Comparison of ENCODE assay signal across 22 cellular contexts in genomic region chr22:22750335-22751042, GRCh38.
DNase-seq lines count a peak whose midpoint lies in the region; ATAC-seq, FAIRE-seq and TF ChIP-seq lines count a peak whose summit lies in the region.
"Had no signal": no experiment of that assay in that cellular context is flagged by ENCODE, and none has a peak within 500 bp of the region (broad histone marks: within the 10 kb centered on the region; RNA-seq: fewer than 3 reads in every experiment).

No MANE protein-coding gene starts in this region.

- ATAC-seq in IMR-90 (ENCODE audit: low read depth), result no peak
- ATAC-seq: A549, GM12878 had no signal

- H3K4me3 Mint-ChIP-seq in activated naive CD4-positive, alpha-beta T cell treated with anti-CD3 and anti-CD28 coated beads, Interleukin-2, amount 10 ng/mL, durations not matched to agents 7 days and 5 days, result no peak overlapping the region
- no peak overlapping the region for H3K4me3 Mint-ChIP-seq in progenitor cell of endocrine pancreas (ENCODE audit: low read depth)
- H3K4me3 Mint-ChIP-seq in activated CD4-positive, alpha-beta T cell treated with anti-CD3 and anti-CD28 coated beads, Interleukin-2, amount 10 ng/mL, durations not matched to agents 24 days and 14 days, result no peak overlapping the region
- H3K4me3 Mint-ChIP-seq: CD4-positive, CD25-positive, alpha-beta regulatory T cell had no signal

- no peak for TF ChIP-seq CTCF in IMR-90 (conservative IDR thresholded peaks at IDR 0.05; ENCODE audit: low read depth, low read length)
- TF ChIP-seq CTCF in kidney (IDR thresholded peaks at IDR 0.05; ENCODE audit: borderline replicate concordance, extremely low read depth, insufficient read depth), result no peak
- no peak for TF ChIP-seq CTCF in progenitor cell of endocrine pancreas (IDR thresholded peaks at IDR 0.05; ENCODE audit: unreplicated experiment)

- H2BK5ac ChIP-seq in IMR-90 (ENCODE audit: low read depth, low read length, poor library complexity, severe bottlenecking), result no peak overlapping the region

- BruUV-seq in IMR-90 (replicated peaks; lab: Mats Ljungman, UMichigan), result no TSS peak

- H3K27me3 Mint-ChIP-seq in activated naive CD4-positive, alpha-beta T cell treated with anti-CD3 and anti-CD28 coated beads, Interleukin-2, amount 10 ng/mL, durations not matched to agents 7 days and 5 days, result peaks cover 32% of the 10 kb centered on the region
- peaks cover 19% of the 10 kb centered on the region for H3K27me3 Mint-ChIP-seq in progenitor cell of endocrine pancreas
- H3K27me3 Mint-ChIP-seq in activated CD4-positive, alpha-beta T cell treated with anti-CD3 and anti-CD28 coated beads, Interleukin-2, amount 10 ng/mL, durations not matched to agents 24 days and 14 days, result no peaks in the 10 kb centered on the region

- H2AFZ ChIP-seq in IMR-90 (replicated peaks; ENCODE audit: low read length, poor library complexity), result no peak overlapping the region

- H3K27ac ChIP-seq in IMR-90 (ENCODE audit: insufficient read depth, low read length) (no peak overlapping the region), kidney (ENCODE audit: low read depth in 2 of 2, low read length in 2 of 2) (no peak overlapping the region)
- H3K27ac ChIP-seq: A549 had no signal

- no peak for TF ChIP-seq POLR2A in IMR-90 (IDR thresholded peaks at IDR 0.05; ENCODE audit: low read depth, low read length)

- no peak for FAIRE-seq in kidney (lab: Jason Lieb, UNC)
- FAIRE-seq: A549, GM12878, H54, RCC 7860 had no signal

- POLR2A ChIA-PET in IMR-90 (lab: Charles Lee; ENCODE audit: unreplicated experiment), result no interaction called here

- no peak overlapping the region for H2BK120ac ChIP-seq in IMR-90 (ENCODE audit: low read depth, low read length)

- H3K23ac ChIP-seq in IMR-90 (ENCODE audit: low read depth, low read length), result no peak overlapping the region

- TF ChIP-seq RAD21 in IMR-90 (IDR thresholded peaks at IDR 0.05; ENCODE audit: low read length), result no peak

- no peak for DNase-seq in activated naive CD4-positive, alpha-beta T cell treated with anti-CD3 and anti-CD28 coated beads, Interleukin-2, amount 10 ng/mL, durations not matched to agents 7 days and 5 days
- DNase-seq in activated naive CD4-positive, alpha-beta T cell treated with Interleukin-2 at 50 U/mL for 16 hours, result no peak
- DNase-seq in IMR-90 (no peak), kidney (peak; percentile 46), progenitor cell of endocrine pancreas (ENCODE audit: low spot score, unreplicated experiment) (no peak), iPS-NIHi11 (ENCODE audit: low spot score) (no peak)
- DNase-seq in activated CD4-positive, alpha-beta T cell treated with anti-CD3 and anti-CD28 coated beads, Interleukin-2, amount 10 ng/mL, durations not matched to agents 24 days and 14 days, result no peak
- no peak for DNase-seq in effector CD8-positive, alpha-beta T cell (lab: John Stamatoyannopoulos, UW)
- DNase-seq: BE2C; CD4-positive, CD25-positive, alpha-beta regulatory T cell; COR-L47; DND-41; MG63; NCI-H1417; NCI-H1694 treated with DMSO at 0.1 percent for 48 hours; NCI-H446 treated with DMSO at 0.1 percent for 48 hours; NCI-H526 treated with DMSO at 0.1 percent for 48 hours; OCI-M1 had no signal

- no peak overlapping the region for H4K5ac ChIP-seq in IMR-90 (ENCODE audit: low read depth, low read length)

- no peaks in the 10 kb centered on the region; the same call in 1 of the 2 replicates for H3K9me1 ChIP-seq in IMR-90 (ENCODE audit: insufficient read depth, low read length)

- intact Hi-C loops in IMR-90 (cut with micrococcal nuclease) (no loop called here), kidney (cut with DNase I) (no loop called here)
- intact Hi-C loops in activated CD4-positive, alpha-beta T cell treated with anti-CD3 and anti-CD28 coated beads, Interleukin-2, amount 10 ng/mL, durations not matched to agents 24 days and 14 days (cut with micrococcal nuclease), result no loop called here

- H3K27me3 ChIP-seq in IMR-90 (ENCODE audit: control insufficient read depth, insufficient read depth, low read length), result peaks cover 3% of the 10 kb centered on the region; the same call in 1 of the 2 replicates
- H3K27me3 ChIP-seq: BE2C, MG63 had no signal

- H3K4me1 ChIP-seq in IMR-90 (ENCODE audit: control insufficient read depth, insufficient read depth, low read length), result no peaks in the 10 kb centered on the region
- H3K4me1 ChIP-seq in kidney (ENCODE audit: control insufficient read depth in 1 of 2, insufficient read depth in 1 of 2, low read depth in 1 of 2, low read length in 2 of 2), result no peaks in the 10 kb centered on the region
- H3K4me1 ChIP-seq: BE2C had no signal

- no peak overlapping the region for H3K4ac ChIP-seq in IMR-90 (ENCODE audit: low read depth, low read length)

- H4K8ac ChIP-seq in IMR-90 (ENCODE audit: low read depth in 2 of 2, low read length in 2 of 2), result no peak overlapping the region

- peaks cover 7% of the 10 kb centered on the region for H3K4me1 Mint-ChIP-seq in activated naive CD4-positive, alpha-beta T cell treated with anti-CD3 and anti-CD28 coated beads, Interleukin-2, amount 10 ng/mL, durations not matched to agents 7 days and 5 days
- no peaks in the 10 kb centered on the region for H3K4me1 Mint-ChIP-seq in progenitor cell of endocrine pancreas (ENCODE audit: low read depth)
- peaks cover 4% of the 10 kb centered on the region for H3K4me1 Mint-ChIP-seq in activated CD4-positive, alpha-beta T cell treated with anti-CD3 and anti-CD28 coated beads, Interleukin-2, amount 10 ng/mL, durations not matched to agents 24 days and 14 days

- H3K9me3 ChIP-seq in IMR-90 (ENCODE audit: control insufficient read depth, insufficient read depth, low read length), result no peaks in the 10 kb centered on the region
- H3K9me3 ChIP-seq in kidney (ENCODE audit: control insufficient read depth in 1 of 2, low read length in 2 of 2), result no peaks in the 10 kb centered on the region
- H3K9me3 ChIP-seq: A549, BE2C, MG63 had no signal

- no peak overlapping the region for H3K14ac ChIP-seq in IMR-90 (replicated peaks; ENCODE audit: low read depth, low read length)

- H3K56ac ChIP-seq in IMR-90 (ENCODE audit: extremely low read depth, insufficient read depth, low read length), result no peak overlapping the region

- no peaks in the 10 kb centered on the region for H3K9me3 Mint-ChIP-seq in activated naive CD4-positive, alpha-beta T cell treated with anti-CD3 and anti-CD28 coated beads, Interleukin-2, amount 10 ng/mL, durations not matched to agents 7 days and 5 days
- no peaks in the 10 kb centered on the region for H3K9me3 Mint-ChIP-seq in progenitor cell of endocrine pancreas (ENCODE audit: low read depth)
- H3K9me3 Mint-ChIP-seq in activated CD4-positive, alpha-beta T cell treated with anti-CD3 and anti-CD28 coated beads, Interleukin-2, amount 10 ng/mL, durations not matched to agents 24 days and 14 days, result no peaks in the 10 kb centered on the region
- H3K9me3 Mint-ChIP-seq: CD4-positive, CD25-positive, alpha-beta regulatory T cell had no signal

- CTCF ChIA-PET in activated naive CD4-positive, alpha-beta T cell treated with anti-CD3 and anti-CD28 coated beads, Interleukin-2, amount 10 ng/mL, durations not matched to agents 7 days and 5 days (lab: Charles Lee), result interaction anchor here (0.7 to 5.1 kb wide), 7 partner anchors 19 to 134 kb away, joined by 3 to 61 read pairs (median 3); no protein-coding TSS in a partner anchor
- CTCF ChIA-PET in IMR-90 (lab: Yijun Ruan, JAX), result interaction anchor here (0.6 to 1.0 kb wide), 2 partner anchors 84 to 109 kb away, joined by 3 to 4 read pairs; no protein-coding TSS in a partner anchor

- no peak overlapping the region for H2AK5ac ChIP-seq in IMR-90 (ENCODE audit: low read depth, low read length)

- no peak overlapping the region for H3K4me3 ChIP-seq in IMR-90 (ENCODE audit: insufficient read depth, low read depth, low read length)
- H3K4me3 ChIP-seq in kidney (ENCODE audit: low read length in 2 of 2), result no peak overlapping the region
- H3K4me3 ChIP-seq: A549, GM12878, MG63 had no signal

- H4K20me1 ChIP-seq in IMR-90 (ENCODE audit: insufficient read depth, low read length), result no peaks in the 10 kb centered on the region

- 60% methylated on average over 1 of the region's 6 CpGs; no CpG with 5 or more reads in 1 of the 2 experiments for WGBS in IMR-90 (ENCODE audit: extremely low coverage in 2 of 2, insufficient read length in 1 of 2), 2 experiments

- peak overlapping the region; percentile 73 for H3K27ac Mint-ChIP-seq in activated naive CD4-positive, alpha-beta T cell treated with anti-CD3 and anti-CD28 coated beads, Interleukin-2, amount 10 ng/mL, durations not matched to agents 7 days and 5 days
- peak overlapping the region; percentile 63 for H3K27ac Mint-ChIP-seq in progenitor cell of endocrine pancreas
- H3K27ac Mint-ChIP-seq in activated CD4-positive, alpha-beta T cell treated with anti-CD3 and anti-CD28 coated beads, Interleukin-2, amount 10 ng/mL, durations not matched to agents 24 days and 14 days, result no peak overlapping the region

- H2BK15ac ChIP-seq in IMR-90 (ENCODE audit: low read depth, low read length), result no peak overlapping the region

- H2BK20ac ChIP-seq in IMR-90 (ENCODE audit: low read depth, low read length), result no peak overlapping the region

- H2AK9ac ChIP-seq in IMR-90 (replicated peaks; ENCODE audit: low read depth, low read length, poor library complexity), result peak overlapping the region; percentile 65

- H3K9ac ChIP-seq in IMR-90 (ENCODE audit: low read depth, low read length) (no peak overlapping the region), kidney (ENCODE audit: low read length in 2 of 2) (no peak overlapping the region)

- no peaks in the 10 kb centered on the region for H3K36me3 ChIP-seq in IMR-90 (ENCODE audit: control insufficient read depth, insufficient read depth, low read length)
- H3K36me3 ChIP-seq in kidney (ENCODE audit: control insufficient read depth in 1 of 2, insufficient read depth in 2 of 2, low read length in 2 of 2), result no peaks in the 10 kb centered on the region
- H3K36me3 ChIP-seq: BE2C, MG63 had no signal

- H4K91ac ChIP-seq in IMR-90 (ENCODE audit: insufficient read depth, low read depth, low read length), result no peak overlapping the region

- no peak overlapping the region for H3K4me2 ChIP-seq in IMR-90 (ENCODE audit: low read depth, low read length)
- H3K4me2 ChIP-seq: A549 had no signal

- no peak overlapping the region for H3K18ac ChIP-seq in IMR-90 (ENCODE audit: low read depth, low read length)

- in situ Hi-C loops in IMR-90 (cut with MboI; ENCODE audit: low sequenced_read_pairs), result no loop called here

- H3K36me3 Mint-ChIP-seq in activated naive CD4-positive, alpha-beta T cell treated with anti-CD3 and anti-CD28 coated beads, Interleukin-2, amount 10 ng/mL, durations not matched to agents 7 days and 5 days, result no peaks in the 10 kb centered on the region
- no peaks in the 10 kb centered on the region for H3K36me3 Mint-ChIP-seq in progenitor cell of endocrine pancreas (ENCODE audit: insufficient read depth)
- no peaks in the 10 kb centered on the region for H3K36me3 Mint-ChIP-seq in activated CD4-positive, alpha-beta T cell treated with anti-CD3 and anti-CD28 coated beads, Interleukin-2, amount 10 ng/mL, durations not matched to agents 24 days and 14 days (ENCODE audit: low read depth)
- H3K36me3 Mint-ChIP-seq: CD4-positive, CD25-positive, alpha-beta regulatory T cell had no signal

- H3K79me1 ChIP-seq in IMR-90 (ENCODE audit: low read depth in 1 of 2, low read length in 2 of 2), result no peaks in the 10 kb centered on the region

- dilution Hi-C loops in IMR-90 (cut with HindIII; ENCODE audit: low sequenced_read_pairs, unreplicated experiment), result no loop called here

TF ChIP-seq in IMR-90, 13 proteins besides CTCF, POLR2A, EP300 and RAD21 (continues in another document):
- TF ChIP-seq MAZ (IDR thresholded peaks at IDR 0.05; ENCODE audit: borderline replicate concordance, low read depth, low read length), result no peak
